Comparison of ENCODE assay signal across 21 cellular contexts in genomic region chr7:127953966-127954365, GRCh38.
"Had no signal": no experiment of that assay in that cellular context is flagged by ENCODE, and none has a peak within 500 bp of the region (broad histone marks: within the 10 kb centered on the region; RNA-seq: fewer than 3 reads in every experiment).

No MANE protein-coding gene starts in this region.

- H3K4me1 ChIP-seq: gastrocnemius medialis, psoas muscle, right lobe of liver had no signal

- ATAC-seq: activated CD8-positive, alpha-beta memory T cell treated with anti-CD3 and anti-CD28 coated beads, Interleukin-2, amount 10 ng/mL, durations not matched to agents 7 days and 5 days; gastrocnemius medialis; heart left ventricle; left lobe of liver; psoas muscle; right lobe of liver; upper lobe of right lung had no signal

- H3K36me3 ChIP-seq: gastrocnemius medialis, upper lobe of right lung had no signal

- H3K36me3 Mint-ChIP-seq: activated CD8-positive, alpha-beta memory T cell treated with anti-CD3 and anti-CD28 coated beads, Interleukin-2, amount 10 ng/mL, durations not matched to agents 7 days and 5 days had no signal

- H3K9me3 Mint-ChIP-seq: activated CD4-positive, alpha-beta memory T cell treated with anti-CD3 and anti-CD28 coated beads for 36 hours; activated naive CD4-positive, alpha-beta T cell treated with anti-CD3 and anti-CD28 coated beads for 36 hours; activated T-helper 2 cell treated with anti-CD3 and anti-CD28 coated beads, Interferon-gamma antibody, Interleukin-2, Interleukin-4, amounts not matched to agents 10 μg/mL and 5 μg/mL and 100 μg/mL, durations not matched to agents 14 hours and 24 hours and 36 hours; endodermal cell; nephron had no signal

- H3K4me1 Mint-ChIP-seq: activated CD8-positive, alpha-beta memory T cell treated with anti-CD3 and anti-CD28 coated beads, Interleukin-2, amount 10 ng/mL, durations not matched to agents 7 days and 5 days had no signal

- H3K27ac Mint-ChIP-seq: activated CD4-positive, alpha-beta memory T cell treated with anti-CD3 and anti-CD28 coated beads for 36 hours; activated CD8-positive, alpha-beta memory T cell treated with anti-CD3 and anti-CD28 coated beads, Interleukin-2, amount 10 ng/mL, durations not matched to agents 7 days and 5 days; activated naive CD4-positive, alpha-beta T cell treated with anti-CD3 and anti-CD28 coated beads for 36 hours; activated T-helper 2 cell treated with anti-CD3 and anti-CD28 coated beads, Interferon-gamma antibody, Interleukin-2, Interleukin-4, amounts not matched to agents 10 μg/mL and 5 μg/mL and 100 μg/mL, durations not matched to agents 14 hours and 24 hours and 36 hours; endodermal cell had no signal

- H3K4me3 Mint-ChIP-seq: activated CD4-positive, alpha-beta memory T cell treated with anti-CD3 and anti-CD28 coated beads for 36 hours; activated CD8-positive, alpha-beta memory T cell treated with anti-CD3 and anti-CD28 coated beads, Interleukin-2, amount 10 ng/mL, durations not matched to agents 7 days and 5 days; activated naive CD4-positive, alpha-beta T cell treated with anti-CD3 and anti-CD28 coated beads for 36 hours; endodermal cell; nephron had no signal

- H3K27ac ChIP-seq: gastrocnemius medialis, heart left ventricle, psoas muscle, right lobe of liver, stomach, testis, upper lobe of right lung had no signal

- H3K4me3 ChIP-seq: dorsolateral prefrontal cortex, gastrocnemius medialis, heart left ventricle, psoas muscle, right lobe of liver, stomach, testis, upper lobe of right lung had no signal

- FAIRE-seq: astrocyte had no signal

- H3K9me3 ChIP-seq: gastrocnemius medialis, heart left ventricle, psoas muscle, right lobe of liver, stomach, testis, upper lobe of right lung had no signal

- H3K27me3 Mint-ChIP-seq: activated CD4-positive, alpha-beta memory T cell treated with anti-CD3 and anti-CD28 coated beads for 36 hours; activated CD8-positive, alpha-beta memory T cell treated with anti-CD3 and anti-CD28 coated beads, Interleukin-2, amount 10 ng/mL, durations not matched to agents 7 days and 5 days had no signal

- H3K27me3 ChIP-seq: dorsolateral prefrontal cortex, gastrocnemius medialis, heart left ventricle, right lobe of liver, stomach, testis, upper lobe of right lung had no signal

- DNase-seq: activated CD4-positive, alpha-beta memory T cell treated with anti-CD3 and anti-CD28 coated beads for 36 hours; activated CD4-positive, alpha-beta T cell treated with anti-CD3 and anti-CD28 coated beads for 1 hour; activated CD8-positive, alpha-beta memory T cell treated with anti-CD3 and anti-CD28 coated beads, Interleukin-2, amount 10 ng/mL, durations not matched to agents 7 days and 5 days; activated naive CD4-positive, alpha-beta T cell treated with anti-CD3 and anti-CD28 coated beads for 36 hours; activated T-cell treated with anti-CD3 and anti-CD28 coated beads, Interleukin-2, amount 50 U/mL, for 1 hour; dorsolateral prefrontal cortex; endodermal cell; erythroblast; gastrocnemius medialis; heart left ventricle; psoas muscle; right lobe of liver; stomach; T-helper 1 cell; T1000; testis; upper lobe of right lung had no signal
